30 cellular contexts compared by ENCODE assay signal in genomic region chr4:89403826-89404225, GRCh38.
"Had no signal": no experiment of that assay in that cellular context is flagged by ENCODE, and none has a peak within 500 bp of the region (broad histone marks: within the 10 kb centered on the region; RNA-seq: fewer than 3 reads in every experiment).

No MANE protein-coding gene starts in this region.

- H3K4me1 ChIP-seq: foreskin keratinocyte, gastrocnemius medialis had no signal

- H3K9me3 ChIP-seq: body of pancreas, esophagus muscularis mucosa, gastrocnemius medialis, heart left ventricle had no signal

- ATAC-seq: activated CD4-positive, alpha-beta T cell treated with anti-CD3 and anti-CD28 coated beads for 36 hours; activated T-cell treated with anti-CD3 and anti-CD28 coated beads, Interleukin-2, amount 50 U/mL, for 72 hours; body of pancreas; effector memory CD8-positive, alpha-beta T cell; foreskin keratinocyte; gastrocnemius medialis; heart left ventricle; T-helper 17 cell had no signal

- H3K36me3 ChIP-seq: esophagus muscularis mucosa, gastrocnemius medialis, heart left ventricle had no signal

- H3K4me3 ChIP-seq: body of pancreas, esophagus muscularis mucosa, gastrocnemius medialis, heart left ventricle had no signal

- H3K27me3 ChIP-seq: body of pancreas, esophagus muscularis mucosa, gastrocnemius medialis, heart left ventricle had no signal

- DNase-seq: activated CD4-positive, alpha-beta memory T cell treated with anti-CD3 and anti-CD28 coated beads, Interleukin-2, amount 10 ng/mL, durations not matched to agents 7 days and 5 days; activated CD4-positive, alpha-beta T cell treated with anti-CD3 and anti-CD28 coated beads for 36 hours; activated CD4-positive, alpha-beta T cell treated with anti-CD3 and anti-CD28 coated beads, Interleukin-2, amount 10 ng/mL, durations not matched to agents 7 days and 5 days; activated CD4-positive, alpha-beta T cell treated with anti-CD3 and anti-CD28 coated beads, Interleukin-2, amount 50 U/mL, for 4 hours; activated CD4-positive, CD25-positive, alpha-beta regulatory T cell; activated CD4-positive, CD25-positive, alpha-beta regulatory T cell treated with anti-CD3 and anti-CD28 coated beads, Interleukin-2, amount 50 U/mL, for 72 hours; activated CD8-positive, alpha-beta memory T cell treated with anti-CD3 and anti-CD28 coated beads, Interleukin-2, amount 50 U/mL, for 48 hours; activated gamma-delta T cell; activated naive CD4-positive, alpha-beta T cell treated with anti-CD3 and anti-CD28 coated beads, Interleukin-2, amount 50 U/mL, for 16 hours; activated naive CD4-positive, alpha-beta T cell treated with Interleukin-2 at 50 U/mL for 16 hours; activated T-cell treated with anti-CD3 and anti-CD28 coated beads for 4 hours; activated T-cell treated with anti-CD3 and anti-CD28 coated beads, Interleukin-2, amount 50 U/mL, for 24 hours; activated T-cell treated with anti-CD3 and anti-CD28 coated beads, Interleukin-2, amount 50 U/mL, for 72 hours; amygdala; aorta; body of pancreas; caudate nucleus; cortex of kidney; dermis blood vessel endothelial cell; effector CD4-positive, alpha-beta T cell; effector memory CD8-positive, alpha-beta T cell; erythroblast; foreskin keratinocyte; gastrocnemius medialis; glutamatergic neuron; heart left ventricle; T-helper 1 cell; T-helper 17 cell; T1000 had no signal

- H3K27ac ChIP-seq: body of pancreas, foreskin keratinocyte, gastrocnemius medialis, heart left ventricle had no signal
